In genomic region chr16:83356986-83357385, GRCh38 we compare ENCODE assay signal across 7 cellular contexts.
"Had no signal": no experiment of that assay in that cellular context is flagged by ENCODE, and none has a peak within 500 bp of the region (broad histone marks: within the 10 kb centered on the region; RNA-seq: fewer than 3 reads in every experiment).

No MANE protein-coding gene starts in this region.

- H3K4me3 ChIP-seq: GM23248, HAP-1, K562 had no signal

- H3K9me3 ChIP-seq: HAP-1 had no signal

- H3K27ac ChIP-seq: GM23248 had no signal

- DNase-seq: GM23248, GOT3, H7, HFFc6, IMR-90 had no signal

- H3K36me3 ChIP-seq: HAP-1 had no signal

- H3K4me1 ChIP-seq: HAP-1 had no signal
